ENCODE assay signal across 1 cellular context in genomic region chr2:118913805-118914645, GRCh38.
TF ChIP-seq lines count a peak whose summit lies in the region.

No MANE protein-coding gene starts in this region.

TF ChIP-seq in HCT116, 20 proteins besides CTCF, POLR2A, EP300 and RAD21 (continued from another document):
- TF ChIP-seq, protein P1, sequence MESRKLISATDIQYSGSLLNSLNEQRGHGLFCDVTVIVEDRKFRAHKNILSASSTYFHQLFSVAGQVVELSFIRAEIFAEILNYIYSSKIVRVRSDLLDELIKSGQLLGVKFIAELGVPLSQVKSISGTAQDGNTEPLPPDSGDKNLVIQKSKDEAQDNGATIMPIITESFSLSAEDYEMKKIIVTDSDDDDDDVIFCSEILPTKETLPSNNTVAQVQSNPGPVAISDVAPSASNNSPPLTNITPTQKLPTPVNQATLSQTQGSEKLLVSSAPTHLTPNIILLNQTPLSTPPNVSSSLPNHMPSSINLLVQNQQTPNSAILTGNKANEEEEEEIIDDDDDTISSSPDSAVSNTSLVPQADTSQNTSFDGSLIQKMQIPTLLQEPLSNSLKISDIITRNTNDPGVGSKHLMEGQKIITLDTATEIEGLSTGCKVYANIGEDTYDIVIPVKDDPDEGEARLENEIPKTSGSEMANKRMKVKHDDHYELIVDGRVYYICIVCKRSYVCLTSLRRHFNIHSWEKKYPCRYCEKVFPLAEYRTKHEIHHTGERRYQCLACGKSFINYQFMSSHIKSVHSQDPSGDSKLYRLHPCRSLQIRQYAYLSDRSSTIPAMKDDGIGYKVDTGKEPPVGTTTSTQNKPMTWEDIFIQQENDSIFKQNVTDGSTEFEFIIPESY (IDR thresholded peaks at IDR 0.05; ENCODE audit: extremely low read depth, insufficient replicate concordance, low read length) = no peak
- TF ChIP-seq FOSL1 (IDR thresholded peaks at IDR 0.05; ENCODE audit: low read depth) = peak; percentile 52
- TF ChIP-seq REST (IDR thresholded peaks at IDR 0.05; ENCODE audit: low read depth) = no peak
- no peak for TF ChIP-seq SIN3A (IDR thresholded peaks at IDR 0.05; ENCODE audit: low read depth)
- peak; percentile 43 for TF ChIP-seq SP1 (IDR thresholded peaks at IDR 0.05; ENCODE audit: low read depth)
